Comparison of ENCODE assay signal across 1 cellular context in the genomic region with DNA sequence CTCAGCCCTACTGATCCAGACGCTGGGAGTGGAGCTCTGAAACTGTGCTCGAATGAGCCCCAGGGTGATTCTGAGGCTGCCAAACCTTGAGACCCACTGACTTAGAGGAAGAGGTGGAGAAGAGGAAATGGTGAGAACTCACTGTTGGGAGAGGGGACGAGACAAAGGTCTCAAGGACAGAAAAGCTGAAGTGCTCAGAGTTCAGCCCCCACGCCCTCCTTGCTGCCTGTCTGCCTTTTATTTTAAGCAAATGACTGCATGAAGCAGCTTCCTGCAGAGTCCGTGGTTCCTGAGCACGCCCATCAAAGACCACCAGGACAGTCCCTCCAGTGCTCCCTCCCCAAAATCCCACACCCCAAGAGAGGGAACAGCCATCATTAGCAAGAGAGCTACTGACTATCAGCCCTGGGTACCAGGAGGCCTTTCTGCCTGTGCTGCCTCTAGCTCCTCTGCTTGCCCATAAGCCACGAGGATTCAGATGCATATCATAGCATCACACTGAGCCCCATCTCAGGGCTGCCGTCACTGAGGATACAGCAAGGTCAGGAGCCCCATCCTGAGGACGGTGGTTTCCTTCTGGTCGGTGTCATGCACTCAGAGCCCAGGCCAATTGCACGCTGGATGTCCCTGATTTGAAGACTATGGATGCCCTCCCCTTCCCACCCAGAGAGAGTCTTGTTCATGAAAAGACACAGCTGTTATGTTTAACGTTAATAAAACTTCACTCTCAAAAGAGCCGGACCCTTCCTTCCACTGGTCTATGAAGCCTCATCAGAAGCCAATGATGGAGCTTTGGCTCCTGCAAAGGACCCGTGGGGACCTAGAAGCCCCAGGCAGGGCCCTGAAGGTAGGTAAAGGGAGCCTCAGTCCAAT.
TF ChIP-seq lines count a peak whose summit lies in the region.

No MANE protein-coding gene starts in this region.

TF ChIP-seq in H1, 55 proteins besides CTCF, POLR2A, EP300 and RAD21 (continued from another document):
- TF ChIP-seq, protein P1, sequence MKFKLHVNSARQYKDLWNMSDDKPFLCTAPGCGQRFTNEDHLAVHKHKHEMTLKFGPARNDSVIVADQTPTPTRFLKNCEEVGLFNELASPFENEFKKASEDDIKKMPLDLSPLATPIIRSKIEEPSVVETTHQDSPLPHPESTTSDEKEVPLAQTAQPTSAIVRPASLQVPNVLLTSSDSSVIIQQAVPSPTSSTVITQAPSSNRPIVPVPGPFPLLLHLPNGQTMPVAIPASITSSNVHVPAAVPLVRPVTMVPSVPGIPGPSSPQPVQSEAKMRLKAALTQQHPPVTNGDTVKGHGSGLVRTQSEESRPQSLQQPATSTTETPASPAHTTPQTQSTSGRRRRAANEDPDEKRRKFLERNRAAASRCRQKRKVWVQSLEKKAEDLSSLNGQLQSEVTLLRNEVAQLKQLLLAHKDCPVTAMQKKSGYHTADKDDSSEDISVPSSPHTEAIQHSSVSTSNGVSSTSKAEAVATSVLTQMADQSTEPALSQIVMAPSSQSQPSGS (IDR thresholded peaks at IDR 0.05; ENCODE audit: low read length) = no peak
- TF ChIP-seq ASH2L (IDR thresholded peaks at IDR 0.05; ENCODE audit: low read length) = no peak
- TF ChIP-seq CEBPB (IDR thresholded peaks at IDR 0.05; ENCODE audit: low read depth, low read length) = no peak
- no peak for TF ChIP-seq BRCA1 (IDR thresholded peaks at IDR 0.05; ENCODE audit: low read depth, low read length)
- no peak for TF ChIP-seq SIN3A (conservative IDR thresholded peaks at IDR 0.05 in 1 of 2, IDR thresholded peaks at IDR 0.05 in 1 of 2; ENCODE audit: low read depth in 1 of 2, low read length in 2 of 2)
- TF ChIP-seq EZH2 (IDR thresholded peaks at IDR 0.05; ENCODE audit: low read depth, low read length, severe bottlenecking) = no peak
- TF ChIP-seq TCF12 (IDR thresholded peaks at IDR 0.05; ENCODE audit: low read depth, low read length) = no peak
